Comparison of ENCODE assay signal across 14 cellular contexts in genomic region chr18:42414756-42415454, GRCh38.
A peak's percentile ranks its signal among the peaks of the same experiment; 100 is the strongest.
DNase-seq lines count a peak whose midpoint lies in the region; ATAC-seq, FAIRE-seq and TF ChIP-seq lines count a peak whose summit lies in the region.
"Had no signal": no experiment of that assay in that cellular context is flagged by ENCODE, and none has a peak within 500 bp of the region (broad histone marks: within the 10 kb centered on the region; RNA-seq: fewer than 3 reads in every experiment).

No MANE protein-coding gene starts in this region.

- no peaks in the 10 kb centered on the region for H3K36me3 Mint-ChIP-seq in astrocyte (ENCODE audit: low read depth, unreplicated experiment)

- peak overlapping the region; percentile 48 for H3K4me2 ChIP-seq in astrocyte (ENCODE audit: low read length)

- peaks cover 2% of the 10 kb centered on the region for H3K9me3 Mint-ChIP-seq in astrocyte (ENCODE audit: unreplicated experiment)

- FAIRE-seq in D721Med (lab: Jason Lieb, UNC) (peak; percentile 41), astrocyte (lab: Jason Lieb, UNC) (no peak)

- H3K27ac Mint-ChIP-seq in astrocyte (ENCODE audit: unreplicated experiment) = peak overlapping the region; percentile 7

- intact Hi-C loops in heart left ventricle (cut with DNase I) (no loop called here), prostate gland (cut with DNase I) (no loop called here)

- WGBS in heart left ventricle, 4 donors = 64 to 75% (median 70%) methylated on average over 7 of the region's 7 CpGs
- WGBS in prostate gland = 57% methylated on average over 7 of the region's 7 CpGs

- no peaks in the 10 kb centered on the region for H3K27me3 Mint-ChIP-seq in astrocyte (ENCODE audit: low read depth, unreplicated experiment)

- no peaks in the 10 kb centered on the region for H3K79me2 ChIP-seq in astrocyte (ENCODE audit: insufficient read depth, low read length)

- H3K27ac ChIP-seq in astrocyte (ENCODE audit: low read depth, low read length) = peak overlapping the region; percentile 85
- H3K27ac ChIP-seq in heart left ventricle = peak overlapping the region in 5 of 12 donors; percentile 9 to 58 (median 22)
- H3K27ac ChIP-seq in prostate gland = peak overlapping the region in 1 of 2 donors; percentile 76
- H3K27ac ChIP-seq: upper lobe of left lung had no signal

- no peaks in the 10 kb centered on the region for H4K20me1 ChIP-seq in astrocyte (ENCODE audit: insufficient read depth, low read length)

- peaks cover 28% of the 10 kb centered on the region for H3K4me1 Mint-ChIP-seq in astrocyte (ENCODE audit: low read depth, unreplicated experiment)

- no peak overlapping the region for H3K4me3 ChIP-seq in astrocyte (ENCODE audit: insufficient read depth, low read depth, low read length)
- H3K4me3 ChIP-seq in heart left ventricle = no peak overlapping the region
- H3K4me3 ChIP-seq in prostate gland = no peak overlapping the region
- H3K4me3 ChIP-seq: sigmoid colon, upper lobe of left lung had no signal

- TF ChIP-seq CTCF in D721Med (IDR thresholded peaks at IDR 0.05; ENCODE audit: insufficient read depth, missing control alignments) = no peak
- TF ChIP-seq CTCF in astrocyte (IDR thresholded peaks at IDR 0.05; ENCODE audit: insufficient read depth, low read depth, low read length) = no peak
- TF ChIP-seq CTCF in heart left ventricle (IDR thresholded peaks at IDR 0.05) = no peak
- no peak for TF ChIP-seq CTCF in prostate gland (IDR thresholded peaks at IDR 0.05)

- no peaks in the 10 kb centered on the region for H3K36me3 ChIP-seq in astrocyte (ENCODE audit: insufficient read depth, low read length)
- no peaks in the 10 kb centered on the region for H3K36me3 ChIP-seq in heart left ventricle
- no peaks in the 10 kb centered on the region for H3K36me3 ChIP-seq in prostate gland
- H3K36me3 ChIP-seq: sigmoid colon, upper lobe of left lung had no signal

- H3K4me3 Mint-ChIP-seq in astrocyte (ENCODE audit: unreplicated experiment) = no peak overlapping the region

- H3K4me1 ChIP-seq in astrocyte (ENCODE audit: insufficient read depth, low read length) (peaks cover 29% of the 10 kb centered on the region), heart left ventricle (no peaks in the 10 kb centered on the region), prostate gland (replicated peaks) (no peaks in the 10 kb centered on the region)
- H3K4me1 ChIP-seq: upper lobe of left lung had no signal

- H2AFZ ChIP-seq in astrocyte (ENCODE audit: low read depth, low read length) = no peak overlapping the region

- H3K9me3 ChIP-seq in astrocyte (ENCODE audit: insufficient read depth, low read depth, low read length) = no peaks in the 10 kb centered on the region
- peaks cover 0 to under 1% (median 0%) of the 10 kb centered on the region in 12 donors for H3K9me3 ChIP-seq in heart left ventricle
- no peaks in the 10 kb centered on the region for H3K9me3 ChIP-seq in prostate gland
- H3K9me3 ChIP-seq: sigmoid colon had no signal

- H3K9ac ChIP-seq in astrocyte (ENCODE audit: low read length) = peak overlapping the region; percentile 56

- TF ChIP-seq POLR2A in heart left ventricle (IDR thresholded peaks at IDR 0.05) (no peak), prostate gland (IDR thresholded peaks at IDR 0.05) (no peak)

- no peaks in the 10 kb centered on the region for H3K27me3 ChIP-seq in astrocyte (ENCODE audit: insufficient read depth, low read length)
- H3K27me3 ChIP-seq in heart left ventricle = no peaks in the 10 kb centered on the region
- H3K27me3 ChIP-seq in prostate gland (replicated peaks; ENCODE audit: insufficient read depth) = no peaks in the 10 kb centered on the region
- H3K27me3 ChIP-seq: sigmoid colon, upper lobe of left lung had no signal

- no peak for DNase-seq in D721Med (ENCODE audit: insufficient read length, low spot score)
- DNase-seq in astrocyte (ENCODE audit: low read depth) = peak; percentile 97
- DNase-seq in heart left ventricle = no peak
- peak; percentile 39 for DNase-seq in prostate gland (ENCODE audit: low spot score)
- DNase-seq in activated effector memory CD4-positive, alpha-beta T cell treated with anti-CD3 and anti-CD28 coated beads, Interleukin-2, amount 50 U/mL, for 16 hours = no peak
- DNase-seq in SIG-M5 (lab: John Stamatoyannopoulos, UW) = no peak
- DNase-seq: activated CD4-positive, alpha-beta T cell treated with anti-CD3 and anti-CD28 coated beads for 48 hours; dermis blood vessel endothelial cell; hypothalamus; NCI-H748 treated with DMSO at 0.1 percent for 48 hours; sigmoid colon; upper lobe of left lung had no signal

- ATAC-seq in heart left ventricle = peak in 3 of 4 donors; percentile 61 to 90 (median 80)
- no peak for ATAC-seq in HG02884 (IDR thresholded peaks at IDR 0.05; ENCODE audit: unreplicated experiment)
- ATAC-seq in GM18909 (IDR thresholded peaks at IDR 0.05; ENCODE audit: poor library complexity, unreplicated experiment) = no peak

Comparison
In these comparisons a context has a peak if more than half of its experiments do, and no peak if none do; other contexts are left out.
1. DNase-seq: peak in astrocyte (single experiment) and prostate gland (single experiment); none in D721Med (single experiment), heart left ventricle (0 of 5), activated effector memory CD4-positive, alpha-beta T cell treated with anti-CD3 and anti-CD28 coated beads, Interleukin-2, amount 50 U/mL, for 16 hours (single experiment) and SIG-M5 (single experiment).
2. ATAC-seq: peak in heart left ventricle (3 of 4); none in HG02884 (single experiment) and GM18909 (single experiment).